In genomic region chr6:118902731-118903130, GRCh38 we compare ENCODE assay signal across 1 cellular context.
TF ChIP-seq lines count a peak whose summit lies in the region.

No MANE protein-coding gene starts in this region.

TF ChIP-seq in GM23338, 12 proteins besides CTCF, POLR2A, EP300 and RAD21 (continued from another document):
- TF ChIP-seq ZNF462 (CRISPR knock-in tag; IDR thresholded peaks at IDR 0.05) (no peak), ZNF331 (CRISPR knock-in tag; IDR thresholded peaks at IDR 0.05; ENCODE audit: low read depth) (no peak), EZH2phosphoT487 (IDR thresholded peaks at IDR 0.05; ENCODE audit: unreplicated experiment) (no peak), JUNB (IDR thresholded peaks at IDR 0.05; ENCODE audit: unreplicated experiment) (no peak)
